8 cellular contexts compared by ENCODE assay signal in the genomic region with DNA sequence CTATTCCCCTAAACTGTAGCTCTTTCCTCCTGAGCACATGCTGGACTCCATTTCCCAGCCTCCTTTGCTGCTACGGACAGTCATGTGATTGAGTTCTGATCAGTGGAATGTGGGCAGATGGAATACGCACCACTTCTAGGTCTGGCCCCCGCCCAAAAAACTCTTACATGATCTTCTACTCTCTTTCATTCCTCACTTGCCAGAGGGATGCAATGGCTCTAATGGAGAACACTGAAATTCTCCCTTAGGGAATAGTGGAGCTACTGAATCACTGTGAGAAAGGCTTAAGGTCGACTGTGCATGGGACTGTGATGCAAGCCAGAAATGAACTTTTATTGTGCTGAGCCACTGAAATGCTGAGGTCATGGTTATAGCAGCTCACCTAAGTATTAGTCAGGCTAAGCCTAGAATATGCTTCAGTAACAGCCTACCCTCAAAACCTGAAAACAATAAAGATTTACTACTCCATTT. TPM values are rescaled to one million over a fixed set of nuclear protein-coding genes. Genes with fewer than 3 reads are reported as not detected.
DNase-seq lines count a peak whose midpoint lies in the region; ATAC-seq and TF ChIP-seq lines count a peak whose summit lies in the region.

No MANE protein-coding gene starts in this region.

- H4K20me1 ChIP-seq in mammary epithelial cell (ENCODE audit: insufficient read depth, low read length), result no peaks in the 10 kb centered on the region

- no peak overlapping the region for H3K4me2 ChIP-seq in mammary epithelial cell (ENCODE audit: insufficient read depth, low read depth, low read length)

- no peak overlapping the region for H3K27ac ChIP-seq in mammary epithelial cell (ENCODE audit: insufficient read depth, low read depth, low read length)

- no peaks in the 10 kb centered on the region for H3K4me1 ChIP-seq in mammary epithelial cell (ENCODE audit: insufficient read depth, low read length)

- CTCF ChIA-PET in mammary epithelial cell (lab: Charles Lee; ENCODE audit: low non-redundant PET), result interaction anchor here (0.6 kb wide), 1 partner anchor 152 kb away, joined by 5 read pairs; no protein-coding TSS in a partner anchor

- dilution Hi-C loops in mammary epithelial cell (cut with HindIII; ENCODE audit: low sequenced_read_pairs), result no loop called here

- H2AFZ ChIP-seq in mammary epithelial cell (ENCODE audit: low read depth, low read length), result no peak overlapping the region

- H3K27me3 ChIP-seq in mammary epithelial cell (ENCODE audit: insufficient read depth, low read length), result no peaks in the 10 kb centered on the region

- H3K27ac Mint-ChIP-seq in activated T-helper 2 cell treated with anti-CD3 and anti-CD28 coated beads, Interferon-gamma antibody, Interleukin-2, Interleukin-4, amounts not matched to agents 10 μg/mL and 5 μg/mL and 100 μg/mL, durations not matched to agents 14 hours and 24 hours and 36 hours, result no peak overlapping the region

- no peak overlapping the region for H3K4me3 Mint-ChIP-seq in activated T-helper 2 cell treated with anti-CD3 and anti-CD28 coated beads, Interferon-gamma antibody, Interleukin-2, Interleukin-4, amounts not matched to agents 10 μg/mL and 5 μg/mL and 100 μg/mL, durations not matched to agents 14 hours and 24 hours and 36 hours (ENCODE audit: low read depth)

- H3K79me2 ChIP-seq in mammary epithelial cell (ENCODE audit: insufficient read depth, low read length), result no peaks in the 10 kb centered on the region

- no peaks in the 10 kb centered on the region for H3K36me3 Mint-ChIP-seq in activated T-helper 2 cell treated with anti-CD3 and anti-CD28 coated beads, Interferon-gamma antibody, Interleukin-2, Interleukin-4, amounts not matched to agents 10 μg/mL and 5 μg/mL and 100 μg/mL, durations not matched to agents 14 hours and 24 hours and 36 hours (ENCODE audit: low read depth)

- in situ Hi-C loops in mammary epithelial cell (cut with MboI; ENCODE audit: low sequenced_read_pairs in 2 of 2), result no loop called here

- 46% methylated on average over 4 of the region's 4 CpGs for WGBS in mammary epithelial cell (ENCODE audit: low coverage, missing lambda C conversion rate)

- BruUV-seq in mammary epithelial cell (replicated peaks; lab: Mats Ljungman, UMichigan), result no TSS peak

- H3K9me3 ChIP-seq in mammary epithelial cell (replicated peaks; ENCODE audit: insufficient read depth, low read length), result no peaks in the 10 kb centered on the region

- H3K9me3 Mint-ChIP-seq in activated T-helper 2 cell treated with anti-CD3 and anti-CD28 coated beads, Interferon-gamma antibody, Interleukin-2, Interleukin-4, amounts not matched to agents 10 μg/mL and 5 μg/mL and 100 μg/mL, durations not matched to agents 14 hours and 24 hours and 36 hours, result no peaks in the 10 kb centered on the region

- DNase-seq in AG08395 (ENCODE audit: low spot score) (peak; percentile 74), LHCN-M2 (ENCODE audit: low read depth) (peak; percentile 79), mammary epithelial cell (peak; percentile 56), left colon (peak in 1 of 2 donors; percentile 25), activated gamma-delta T cell treated with Interleukin-2 at 50 U/mL for 16 hours (no peak), NCI-H2081 treated with DMSO at 0.1 percent for 48 hours (lab: John Stamatoyannopoulos, UW) (no peak)
- no peak for DNase-seq in activated T-helper 2 cell treated with anti-CD3 and anti-CD28 coated beads, Interferon-gamma antibody, Interleukin-2, Interleukin-4, amounts not matched to agents 10 μg/mL and 5 μg/mL and 100 μg/mL, durations not matched to agents 14 hours and 24 hours and 36 hours (ENCODE audit: low spot score)
- no peak for DNase-seq in effector CD8-positive, alpha-beta T cell (lab: John Stamatoyannopoulos, UW)

- H3K4me3 ChIP-seq in mammary epithelial cell (replicated peaks in 1 of 3; ENCODE audit: insufficient read depth in 1 of 3, low read depth in 2 of 3, low read length in 3 of 3), result no peak overlapping the region

- H3K9ac ChIP-seq in mammary epithelial cell (ENCODE audit: insufficient read depth, low read length), result no peak overlapping the region

- intact Hi-C loops in mammary epithelial cell (cut with micrococcal nuclease), result no loop called here
- intact Hi-C loops in left colon (cut with DNase I, micrococcal nuclease), result no loop called here
- intact Hi-C loops in activated T-helper 2 cell treated with anti-CD3 and anti-CD28 coated beads, Interferon-gamma antibody, Interleukin-2, Interleukin-4, amounts not matched to agents 10 μg/mL and 5 μg/mL and 100 μg/mL, durations not matched to agents 14 hours and 24 hours and 36 hours (cut with micrococcal nuclease), result no loop called here

- H3K36me3 ChIP-seq in mammary epithelial cell (ENCODE audit: insufficient read depth, low read length), result no peaks in the 10 kb centered on the region

- no peak for TF ChIP-seq CTCF in mammary epithelial cell (conservative IDR thresholded peaks at IDR 0.05 in 1 of 2, IDR thresholded peaks at IDR 0.05 in 1 of 2; ENCODE audit: extremely low read depth in 1 of 2, insufficient read depth in 1 of 2, low read depth in 1 of 2, low read length in 2 of 2)

- peaks cover 14% of the 10 kb centered on the region for H3K27me3 Mint-ChIP-seq in activated T-helper 2 cell treated with anti-CD3 and anti-CD28 coated beads, Interferon-gamma antibody, Interleukin-2, Interleukin-4, amounts not matched to agents 10 μg/mL and 5 μg/mL and 100 μg/mL, durations not matched to agents 14 hours and 24 hours and 36 hours (ENCODE audit: low read depth)

- ATAC-seq in left colon, result peak; percentile 65

- H3K4me1 Mint-ChIP-seq in activated T-helper 2 cell treated with anti-CD3 and anti-CD28 coated beads, Interferon-gamma antibody, Interleukin-2, Interleukin-4, amounts not matched to agents 10 μg/mL and 5 μg/mL and 100 μg/mL, durations not matched to agents 14 hours and 24 hours and 36 hours (ENCODE audit: low read depth), result peaks cover 7% of the 10 kb centered on the region

RNA-seq across cellular contexts. Expression of gene TMED2, which starts 13.0 kb away (rescaled TPM):
- total RNA-seq in LHCN-M2 (2014; rRNA removed) (259 and 262 TPM in 2 replicates), mammary epithelial cell (100 to 1,000 TPM; 276 to 316 TPM), left colon (100 to 1,000 TPM; 229 to 262 TPM)
- 139 TPM for polyA plus RNA-seq in LHCN-M2 (2012)
- polyA plus RNA-seq in mammary epithelial cell, result 136 TPM
- polyA minus RNA-seq in mammary epithelial cell, result 83.8 TPM
- total RNA-seq in activated T-helper 2 cell treated with anti-CD3 and anti-CD28 coated beads, Interferon-gamma antibody, Interleukin-2, Interleukin-4, amounts not matched to agents 10 μg/mL and 5 μg/mL and 100 μg/mL, durations not matched to agents 14 hours and 24 hours and 36 hours, result 213 and 221 TPM in 2 replicates

RNA-seq across cellular contexts. Expression of gene DDX55, which starts 30.5 kb away (rescaled TPM):
- 19.9 and 23.5 TPM in 2 replicates for total RNA-seq in LHCN-M2 (2014; rRNA removed)
- 6.9 TPM for polyA plus RNA-seq in LHCN-M2 (2012)
- total RNA-seq in mammary epithelial cell, result 10 to 100 TPM; 19.5 to 25.8 TPM
- polyA plus RNA-seq in mammary epithelial cell, result 21.6 TPM
- 16.5 TPM for polyA minus RNA-seq in mammary epithelial cell
- total RNA-seq in left colon, result 10 to 100 TPM; 13.0 to 15.4 TPM
- total RNA-seq in activated T-helper 2 cell treated with anti-CD3 and anti-CD28 coated beads, Interferon-gamma antibody, Interleukin-2, Interleukin-4, amounts not matched to agents 10 μg/mL and 5 μg/mL and 100 μg/mL, durations not matched to agents 14 hours and 24 hours and 36 hours, result 60.0 and 63.2 TPM in 2 replicates

RNA-seq across cellular contexts. Expression of gene RILPL1, which starts 37.9 kb away (rescaled TPM):
- total RNA-seq in LHCN-M2 (2014; rRNA removed), result 15.4 and 16.5 TPM in 2 replicates
- 21.2 TPM for polyA plus RNA-seq in LHCN-M2 (2012)
- 10 to 100 TPM; 14.0 to 24.3 TPM for total RNA-seq in mammary epithelial cell
- polyA plus RNA-seq in mammary epithelial cell, result 13.3 TPM
- polyA minus RNA-seq in mammary epithelial cell, result 17.3 TPM
- 1 to 10 TPM; 4.3 to 4.9 TPM for total RNA-seq in left colon
- total RNA-seq in activated T-helper 2 cell treated with anti-CD3 and anti-CD28 coated beads, Interferon-gamma antibody, Interleukin-2, Interleukin-4, amounts not matched to agents 10 μg/mL and 5 μg/mL and 100 μg/mL, durations not matched to agents 14 hours and 24 hours and 36 hours, result 5.9 and 6.0 TPM in 2 replicates

Comparison
In these comparisons a context has a peak if more than half of its experiments do, and no peak if none do; other contexts are left out.
1. DNase-seq: peak in AG08395 (single experiment), LHCN-M2 (single experiment) and mammary epithelial cell (single experiment); none in activated T-helper 2 cell treated with anti-CD3 and anti-CD28 coated beads, Interferon-gamma antibody, Interleukin-2, Interleukin-4, amounts not matched to agents 10 μg/mL and 5 μg/mL and 100 μg/mL, durations not matched to agents 14 hours and 24 hours and 36 hours (single experiment), activated gamma-delta T cell treated with Interleukin-2 at 50 U/mL for 16 hours (single experiment), effector CD8-positive, alpha-beta T cell (single experiment) and NCI-H2081 treated with DMSO at 0.1 percent for 48 hours (single experiment).